In the genomic region with DNA sequence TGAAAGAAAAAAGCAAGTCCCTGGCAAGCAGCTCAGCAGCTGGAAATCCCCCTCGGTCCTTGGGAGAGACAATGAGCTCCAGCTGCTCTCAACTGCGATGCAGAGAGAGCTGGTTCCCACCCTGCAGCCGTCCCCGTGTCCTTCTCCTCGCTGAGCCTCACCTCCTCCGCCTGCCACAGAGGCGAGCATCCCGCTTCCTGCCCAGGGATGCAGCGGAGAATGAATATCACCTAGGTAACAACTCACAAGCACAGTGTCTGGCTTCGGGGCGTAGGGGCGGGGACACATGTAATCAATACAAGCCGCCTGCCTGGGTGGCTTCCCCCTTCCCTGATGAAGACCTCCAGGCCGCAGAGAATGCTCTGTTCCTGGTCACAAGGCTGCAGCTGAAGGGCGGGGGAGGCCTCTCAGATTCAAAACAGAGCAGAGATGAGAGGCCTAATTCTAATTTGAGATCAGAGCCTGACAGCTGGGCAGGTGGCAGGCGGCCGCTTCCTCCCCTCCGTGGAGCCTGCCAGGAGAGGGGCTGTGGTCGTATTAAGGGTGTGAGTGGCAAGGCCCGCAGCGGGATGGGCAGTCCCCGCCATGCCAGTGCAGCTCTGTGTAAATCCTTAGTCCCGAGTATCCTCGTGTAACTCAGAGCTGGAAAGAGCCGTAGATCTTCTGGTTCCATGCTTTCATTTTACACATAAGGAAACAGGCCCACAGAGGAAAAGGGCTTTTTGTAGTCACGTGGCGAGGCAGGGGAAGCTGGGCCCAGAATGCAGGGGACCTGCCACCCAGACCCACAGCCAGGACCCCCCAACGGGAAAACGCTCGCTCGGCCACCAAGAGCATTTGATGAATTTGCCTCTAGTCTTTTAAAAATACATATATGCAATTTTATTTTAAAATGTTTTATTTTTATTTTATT, we compare ENCODE assay signal across 9 cellular contexts. TPM values are rescaled to one million over a fixed set of nuclear protein-coding genes. Genes with fewer than 3 reads are reported as not detected.
DNase-seq lines count a peak whose midpoint lies in the region; ATAC-seq and TF ChIP-seq lines count a peak whose summit lies in the region.
"Had no signal": no experiment of that assay in that cellular context is flagged by ENCODE, and none has a peak within 500 bp of the region (broad histone marks: within the 10 kb centered on the region; RNA-seq: fewer than 3 reads in every experiment).

No MANE protein-coding gene starts in this region.

- TF ChIP-seq CTCF in CD14-positive monocyte (IDR thresholded peaks at IDR 0.05) = no peak
- no peak for TF ChIP-seq CTCF in osteocyte (IDR thresholded peaks at IDR 0.05)

- ATAC-seq in GM19043 (IDR thresholded peaks at IDR 0.05; ENCODE audit: low read depth, unreplicated experiment) = peak; percentile 49

- 0 out of 2 replicates have a peak overlapping the region, but pooled peaks have one; percentile 17 for H3K4me3 ChIP-seq in HUES64 (ENCODE audit: low read length)

- DNase-seq in CD14-positive monocyte (ENCODE audit: low spot score) (no peak), T-helper 22 cell (ENCODE audit: low read depth) (peak; percentile 20), islet precursor cell (peak; percentile 71), osteocyte (ENCODE audit: extremely low spot score, unreplicated experiment) (no peak), GM19238 (ENCODE audit: insufficient read length, low spot score) (no peak), Kasumi-1 (lab: John Stamatoyannopoulos, UW) (no peak)

- H3K27ac ChIP-seq in HUES64 (ENCODE audit: low read depth, low read length) = peak overlapping the region; percentile 4; the same call in 1 of the 2 replicates

- peaks cover 0 to 4% of the 10 kb centered on the region in 2 donors for H3K36me3 Mint-ChIP-seq in CD14-positive monocyte
- H3K36me3 Mint-ChIP-seq in osteocyte (ENCODE audit: unreplicated experiment) = no peaks in the 10 kb centered on the region

- H3K9me3 Mint-ChIP-seq in CD14-positive monocyte (no peaks in the 10 kb centered on the region), osteocyte (ENCODE audit: unreplicated experiment) (no peaks in the 10 kb centered on the region)

- peaks cover 0 to 7% (median 0%) of the 10 kb centered on the region in 3 donors for H3K27me3 Mint-ChIP-seq in CD14-positive monocyte (ENCODE audit: low read depth in 3 of 3)
- no peaks in the 10 kb centered on the region for H3K27me3 Mint-ChIP-seq in osteocyte (ENCODE audit: unreplicated experiment)

- no peaks in the 10 kb centered on the region for H3K27me3 ChIP-seq in HUES64 (ENCODE audit: insufficient read depth, low read length)

- intact Hi-C loops in CD14-positive monocyte (cut with micrococcal nuclease) = no loop called here

- H3K4me1 ChIP-seq in HUES64 (ENCODE audit: insufficient read depth, low read length) = peaks cover 5% of the 10 kb centered on the region

- no peaks in the 10 kb centered on the region for H3K36me3 ChIP-seq in HUES64 (ENCODE audit: insufficient read depth, low read length)

- H3K27ac Mint-ChIP-seq in CD14-positive monocyte = peak overlapping the region; percentile 42 to 93 (median 82)
- H3K27ac Mint-ChIP-seq in osteocyte (ENCODE audit: unreplicated experiment) = no peak overlapping the region

- no peak overlapping the region for H3K9ac ChIP-seq in HUES64 (ENCODE audit: low read depth, low read length)

- WGBS in HUES64 = 43% methylated on average over 29 of the region's 31 CpGs

- no peaks in the 10 kb centered on the region for H3K9me3 ChIP-seq in HUES64 (ENCODE audit: insufficient read depth, low read depth, low read length)

- H3K4me3 Mint-ChIP-seq in CD14-positive monocyte (peak overlapping the region; percentile 70 to 81), osteocyte (ENCODE audit: unreplicated experiment) (no peak overlapping the region)

- H3K4me1 Mint-ChIP-seq in CD14-positive monocyte (peaks cover 41% of the 10 kb centered on the region), osteocyte (ENCODE audit: unreplicated experiment) (peaks cover 10% of the 10 kb centered on the region)

RNA-seq across cellular contexts. Expression of a gene that starts 24.3 kb away (rescaled TPM):
- not detected for polyA plus RNA-seq in CD14-positive monocyte
- 1.4 TPM for polyA plus RNA-seq in HUES64 (2013, experiment 1 of 2)
- polyA plus RNA-seq in HUES64 (2013, experiment 2 of 2) = 4.6 TPM
- total RNA-seq in osteocyte = not detected in 2 replicates
- total RNA-seq: right cardiac atrium had no signal

RNA-seq across cellular contexts. Expression of a gene that starts 29.4 kb away (rescaled TPM):
- 1 to 10 TPM in 1 of 2 donors, under 1 TPM in 1; 0.37 to 1.1 TPM for polyA plus RNA-seq in CD14-positive monocyte
- polyA plus RNA-seq in HUES64 (2013, experiment 1 of 2) = 2.3 TPM
- polyA plus RNA-seq in HUES64 (2013, experiment 2 of 2) = 1.5 TPM
- total RNA-seq in osteocyte = not detected in 2 replicates

Comparison
In these comparisons a context has a peak if more than half of its experiments do, and no peak if none do; other contexts are left out.
1. DNase-seq: peak in T-helper 22 cell (single experiment) and islet precursor cell (single experiment); none in CD14-positive monocyte (single experiment), osteocyte (single experiment), GM19238 (single experiment) and Kasumi-1 (0 of 2).